ENCODE assay signal across 27 cellular contexts in the genomic region with DNA sequence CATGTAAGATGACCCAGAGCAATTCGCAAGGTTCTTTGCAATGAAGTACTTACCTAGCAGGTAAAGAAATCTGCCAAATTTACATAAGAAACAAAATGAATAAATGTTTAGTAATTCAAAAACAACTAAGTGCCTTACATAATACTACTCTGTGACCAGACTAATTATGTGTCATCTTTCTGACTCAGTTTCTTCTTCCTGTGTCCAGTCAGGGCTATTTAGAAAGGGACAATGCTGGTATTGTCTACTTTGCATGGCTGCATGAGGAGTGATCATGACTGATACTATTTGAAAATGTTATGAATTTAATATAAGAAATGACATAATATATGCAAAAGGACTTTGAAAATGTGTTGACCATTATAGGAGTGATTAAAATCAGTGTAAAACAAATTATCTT.
"Had no signal": no experiment of that assay in that cellular context is flagged by ENCODE, and none has a peak within 500 bp of the region (broad histone marks: within the 10 kb centered on the region; RNA-seq: fewer than 3 reads in every experiment).

No MANE protein-coding gene starts in this region.

- H3K4me3 ChIP-seq: Peyer's patch, SK-N-MC had no signal

- ATAC-seq: activated CD8-positive, alpha-beta T cell treated with anti-CD3 and anti-CD28 coated beads for 36 hours; activated T-cell treated with anti-CD3 and anti-CD28 coated beads, Interleukin-2, amount 50 U/mL, for 72 hours; activated T-helper 17 cell treated with anti-CD3 and anti-CD28 coated beads, Interleukin-2, amount 50 U/mL, for 72 hours had no signal

- DNase-seq: activated CD4-positive, alpha-beta T cell treated with anti-CD3 and anti-CD28 coated beads, Interleukin-2, amount 10 ng/mL, durations not matched to agents 24 days and 14 days; activated CD4-positive, alpha-beta T cell treated with anti-CD3 and anti-CD28 coated beads, Interleukin-2, amount 50 U/mL, for 4 hours; activated CD4-positive, CD25-positive, alpha-beta regulatory T cell; activated CD8-positive, alpha-beta T cell treated with anti-CD3 and anti-CD28 coated beads for 36 hours; activated effector memory CD4-positive, alpha-beta T cell treated with anti-CD3 and anti-CD28 coated beads, Interleukin-2, amount 50 U/mL, for 16 hours; activated naive CD4-positive, alpha-beta T cell; activated naive CD4-positive, alpha-beta T cell treated with anti-CD3 and anti-CD28 coated beads, Interleukin-2, amount 50 U/mL, for 16 hours; activated naive CD8-positive, alpha-beta T cell treated with anti-CD3 and anti-CD28 coated beads for 36 hours; activated T-cell treated with anti-CD3 and anti-CD28 coated beads, Interleukin-2, amount 50 U/mL, for 1 hour; activated T-cell treated with anti-CD3 and anti-CD28 coated beads, Interleukin-2, amount 50 U/mL, for 72 hours; amniotic stem cell; aorta; brain microvascular endothelial cell; NCI-H1105; NCI-H1417 treated with DMSO at 0.1 percent for 48 hours; NCI-H1694; NCI-H1930; NCI-H2081 treated with DMSO at 0.1 percent for 48 hours; NCI-H226; NCI-H446 treated with DMSO at 0.1 percent for 48 hours; NCI-H524 treated with DMSO at 0.1 percent for 48 hours; Peyer's patch; Right ventricle myocardium superior; T1000; WERI-Rb-1 had no signal
